2 cellular contexts compared by ENCODE assay signal in the genomic region with DNA sequence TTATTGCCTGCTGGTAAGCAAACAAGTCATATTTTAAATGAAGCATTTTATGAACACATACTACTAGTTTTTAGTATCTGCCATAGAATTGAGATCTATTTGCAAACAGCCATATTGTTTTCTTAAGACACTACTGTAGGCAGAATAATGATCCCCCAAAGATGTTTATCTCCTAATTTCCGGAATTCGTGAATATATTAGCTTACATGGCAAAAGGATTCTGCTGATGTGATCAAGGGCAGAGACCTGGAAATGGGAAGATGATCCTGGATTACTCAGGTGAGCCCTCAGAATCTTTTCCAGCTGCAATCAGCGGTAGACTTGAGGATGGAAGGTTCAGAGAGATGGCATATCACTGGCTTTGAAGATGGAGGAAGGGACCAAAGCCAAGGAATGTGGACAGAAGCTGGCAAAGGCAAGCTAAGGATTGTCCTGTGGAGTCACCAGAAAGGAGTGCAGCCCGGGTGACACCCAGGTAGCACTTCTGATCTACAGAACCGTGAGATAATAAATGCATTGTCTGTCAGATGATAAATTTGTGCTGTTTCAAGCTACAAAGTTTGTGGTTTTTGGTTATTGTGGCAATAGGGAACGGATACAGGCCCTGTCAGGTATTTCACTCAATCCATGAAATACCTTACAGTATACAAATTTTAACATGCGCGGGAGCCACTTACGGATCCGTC.
TF ChIP-seq lines count a peak whose summit lies in the region.

No MANE protein-coding gene starts in this region.

TF ChIP-seq in SK-N-SH, 30 proteins besides CTCF, POLR2A, EP300 and RAD21 (continued from another document):
- TF ChIP-seq, protein P1, sequence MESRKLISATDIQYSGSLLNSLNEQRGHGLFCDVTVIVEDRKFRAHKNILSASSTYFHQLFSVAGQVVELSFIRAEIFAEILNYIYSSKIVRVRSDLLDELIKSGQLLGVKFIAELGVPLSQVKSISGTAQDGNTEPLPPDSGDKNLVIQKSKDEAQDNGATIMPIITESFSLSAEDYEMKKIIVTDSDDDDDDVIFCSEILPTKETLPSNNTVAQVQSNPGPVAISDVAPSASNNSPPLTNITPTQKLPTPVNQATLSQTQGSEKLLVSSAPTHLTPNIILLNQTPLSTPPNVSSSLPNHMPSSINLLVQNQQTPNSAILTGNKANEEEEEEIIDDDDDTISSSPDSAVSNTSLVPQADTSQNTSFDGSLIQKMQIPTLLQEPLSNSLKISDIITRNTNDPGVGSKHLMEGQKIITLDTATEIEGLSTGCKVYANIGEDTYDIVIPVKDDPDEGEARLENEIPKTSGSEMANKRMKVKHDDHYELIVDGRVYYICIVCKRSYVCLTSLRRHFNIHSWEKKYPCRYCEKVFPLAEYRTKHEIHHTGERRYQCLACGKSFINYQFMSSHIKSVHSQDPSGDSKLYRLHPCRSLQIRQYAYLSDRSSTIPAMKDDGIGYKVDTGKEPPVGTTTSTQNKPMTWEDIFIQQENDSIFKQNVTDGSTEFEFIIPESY (IDR thresholded peaks at IDR 0.05; ENCODE audit: borderline replicate concordance, low read depth) = no peak
- no peak for TF ChIP-seq YY1 (IDR thresholded peaks at IDR 0.05; ENCODE audit: low read depth)
- TF ChIP-seq CHD2 (IDR thresholded peaks at IDR 0.05; ENCODE audit: low read length, partially characterized antibody) = no peak
- no peak for TF ChIP-seq SIN3A (IDR thresholded peaks at IDR 0.05; ENCODE audit: borderline replicate concordance, low read depth, low read length)
- TF ChIP-seq MEF2A (IDR thresholded peaks at IDR 0.05; ENCODE audit: borderline replicate concordance, low read depth) = no peak
- TF ChIP-seq EZH2phosphoT487 (IDR thresholded peaks at IDR 0.05; ENCODE audit: borderline replicate concordance, low read depth) = no peak
- TF ChIP-seq NFIC (IDR thresholded peaks at IDR 0.05; ENCODE audit: borderline replicate concordance) = no peak
- no peak for TF ChIP-seq RCOR1 (IDR thresholded peaks at IDR 0.05; ENCODE audit: low read length)
- no peak for TF ChIP-seq FOXJ3 (CRISPR knock-in tag; IDR thresholded peaks at IDR 0.05)
- TF ChIP-seq GABPA (IDR thresholded peaks at IDR 0.05; ENCODE audit: low read depth) = no peak
- TF ChIP-seq MXI1 (IDR thresholded peaks at IDR 0.05; ENCODE audit: low read depth, low read length) = no peak
- TF ChIP-seq ELF1 (IDR thresholded peaks at IDR 0.05) = no peak

TF ChIP-seq in SK-N-SH treated with all-trans-retinoic acid at 6 μM for 48 hours, 23 proteins besides CTCF, POLR2A, EP300 and RAD21 (continued from another document):
- TF ChIP-seq TOX (CRISPR knock-in tag; IDR thresholded peaks at IDR 0.05; ENCODE audit: borderline replicate concordance) = no peak
- TF ChIP-seq ESRRG (CRISPR knock-in tag; IDR thresholded peaks at IDR 0.05) = no peak
- TF ChIP-seq, protein P2, sequence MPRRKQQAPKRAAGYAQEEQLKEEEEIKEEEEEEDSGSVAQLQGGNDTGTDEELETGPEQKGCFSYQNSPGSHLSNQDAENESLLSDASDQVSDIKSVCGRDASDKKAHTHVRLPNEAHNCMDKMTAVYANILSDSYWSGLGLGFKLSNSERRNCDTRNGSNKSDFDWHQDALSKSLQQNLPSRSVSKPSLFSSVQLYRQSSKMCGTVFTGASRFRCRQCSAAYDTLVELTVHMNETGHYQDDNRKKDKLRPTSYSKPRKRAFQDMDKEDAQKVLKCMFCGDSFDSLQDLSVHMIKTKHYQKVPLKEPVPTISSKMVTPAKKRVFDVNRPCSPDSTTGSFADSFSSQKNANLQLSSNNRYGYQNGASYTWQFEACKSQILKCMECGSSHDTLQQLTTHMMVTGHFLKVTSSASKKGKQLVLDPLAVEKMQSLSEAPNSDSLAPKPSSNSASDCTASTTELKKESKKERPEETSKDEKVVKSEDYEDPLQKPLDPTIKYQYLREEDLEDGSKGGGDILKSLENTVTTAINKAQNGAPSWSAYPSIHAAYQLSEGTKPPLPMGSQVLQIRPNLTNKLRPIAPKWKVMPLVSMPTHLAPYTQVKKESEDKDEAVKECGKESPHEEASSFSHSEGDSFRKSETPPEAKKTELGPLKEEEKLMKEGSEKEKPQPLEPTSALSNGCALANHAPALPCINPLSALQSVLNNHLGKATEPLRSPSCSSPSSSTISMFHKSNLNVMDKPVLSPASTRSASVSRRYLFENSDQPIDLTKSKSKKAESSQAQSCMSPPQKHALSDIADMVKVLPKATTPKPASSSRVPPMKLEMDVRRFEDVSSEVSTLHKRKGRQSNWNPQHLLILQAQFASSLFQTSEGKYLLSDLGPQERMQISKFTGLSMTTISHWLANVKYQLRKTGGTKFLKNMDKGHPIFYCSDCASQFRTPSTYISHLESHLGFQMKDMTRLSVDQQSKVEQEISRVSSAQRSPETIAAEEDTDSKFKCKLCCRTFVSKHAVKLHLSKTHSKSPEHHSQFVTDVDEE (CRISPR knock-in tag; IDR thresholded peaks at IDR 0.05) = no peak
